In the genomic region with DNA sequence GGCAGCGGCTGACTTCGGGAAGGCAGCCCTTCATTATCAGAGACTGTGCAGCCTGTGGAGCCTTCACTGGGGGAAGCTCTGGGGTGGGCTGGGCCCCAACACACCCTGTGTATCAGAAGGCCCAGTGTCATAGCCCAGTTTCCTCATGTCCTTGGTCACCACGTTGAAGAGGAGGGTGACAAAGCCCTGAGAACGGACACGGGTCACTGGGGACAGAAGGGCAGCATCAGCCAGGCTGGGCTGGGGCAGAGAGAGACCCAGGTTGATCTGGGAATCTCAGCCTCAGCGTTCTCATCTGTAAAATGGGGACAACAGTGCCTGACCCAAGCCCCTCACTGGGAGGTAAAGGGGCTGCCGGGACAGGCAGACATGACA, we compare ENCODE assay signal across 18 cellular contexts. TPM values are rescaled to one million over a fixed set of nuclear protein-coding genes. Genes with fewer than 3 reads are reported as not detected.
"Had no signal": no experiment of that assay in that cellular context is flagged by ENCODE, and none has a peak within 500 bp of the region (broad histone marks: within the 10 kb centered on the region; RNA-seq: fewer than 3 reads in every experiment).

No MANE protein-coding gene starts in this region.

- H2AFZ ChIP-seq: neural progenitor cell had no signal

- H3K36me3 ChIP-seq: left lung, neural progenitor cell, ovary, SJCRH30, spleen had no signal

- DNase-seq: activated CD4-positive, alpha-beta T cell treated with anti-CD3 and anti-CD28 coated beads, Interleukin-2, amount 50 U/mL, for 48 hours; activated gamma-delta T cell treated with Interleukin-2 at 50 U/mL for 16 hours; activated T-cell treated with anti-CD3 and anti-CD28 coated beads, Interleukin-2, amount 50 U/mL, for 72 hours; foreskin melanocyte; left lung; SJCRH30; stimulated activated CD4-positive, alpha-beta T cell treated with anti-CD3 and anti-CD28 coated beads, Interleukin-4, amount 100 ng/mL, for 4 hours had no signal

- H3K4me3 ChIP-seq: left lung, neural progenitor cell, ovary, SJCRH30, spleen had no signal

- H3K27me3 ChIP-seq: left lung, neural progenitor cell, ovary, SJCRH30, spleen had no signal

- ATAC-seq: activated naive CD4-positive, alpha-beta T cell treated with anti-CD3 and anti-CD28 coated beads, Interleukin-2, amount 50 U/mL, for 72 hours; activated T-cell treated with anti-CD3 and anti-CD28 coated beads, Interleukin-2, amount 50 U/mL, for 72 hours; left lung; stimulated activated memory B cell treated with anti-CD40 and anti-IgM and Interleukin-4, amounts not matched to agents 10 μg/mL and 1 μg/mL and 100 μg/mL, for 72 hours had no signal

- H3K4me2 ChIP-seq: neural progenitor cell had no signal

- FAIRE-seq: kidney had no signal

- H3K4me3 Mint-ChIP-seq: activated T-cell treated with anti-CD3 and anti-CD28 coated beads, Interleukin-2, amount 50 U/mL, for 72 hours; neural progenitor cell; stimulated activated memory B cell treated with anti-CD40 and anti-IgM and Interleukin-4, amounts not matched to agents 10 μg/mL and 1 μg/mL and 100 μg/mL, for 72 hours had no signal

- H3K9me3 Mint-ChIP-seq: activated naive CD4-positive, alpha-beta T cell treated with anti-CD3 and anti-CD28 coated beads, Interleukin-2, amount 50 U/mL, for 72 hours; activated T-cell treated with anti-CD3 and anti-CD28 coated beads, Interleukin-2, amount 50 U/mL, for 72 hours; neural progenitor cell; stimulated activated memory B cell treated with anti-CD40 and anti-IgM and Interleukin-4, amounts not matched to agents 10 μg/mL and 1 μg/mL and 100 μg/mL, for 72 hours had no signal

- H3K27ac ChIP-seq: epithelial cell of prostate, left lung, neural progenitor cell, SJCRH30, spleen had no signal

- H3K9me3 ChIP-seq: left lung, ovary, SJCRH30, spleen had no signal

- H3K36me3 Mint-ChIP-seq: activated naive CD4-positive, alpha-beta T cell treated with anti-CD3 and anti-CD28 coated beads, Interleukin-2, amount 50 U/mL, for 72 hours; stimulated activated memory B cell treated with anti-CD40 and anti-IgM and Interleukin-4, amounts not matched to agents 10 μg/mL and 1 μg/mL and 100 μg/mL, for 72 hours had no signal

- H3K9ac ChIP-seq: neural progenitor cell had no signal

- H3K27ac Mint-ChIP-seq: activated naive CD4-positive, alpha-beta T cell treated with anti-CD3 and anti-CD28 coated beads, Interleukin-2, amount 50 U/mL, for 72 hours; activated T-cell treated with anti-CD3 and anti-CD28 coated beads, Interleukin-2, amount 50 U/mL, for 72 hours; neural progenitor cell; stimulated activated memory B cell treated with anti-CD40 and anti-IgM and Interleukin-4, amounts not matched to agents 10 μg/mL and 1 μg/mL and 100 μg/mL, for 72 hours had no signal

RNA-seq across cellular contexts. Expression of a gene that starts 43.7 kb away (rescaled TPM):
- total RNA-seq: activated naive CD4-positive, alpha-beta T cell treated with anti-CD3 and anti-CD28 coated beads, Interleukin-2, amount 50 U/mL, for 72 hours; dermis microvascular lymphatic vessel endothelial cell; mononuclear cell; pulmonary artery endothelial cell; T-helper 1 cell treated with Interleukin-12 subunit alpha and Interleukin-12 subunit beta and Interleukin-4 antibody, amounts not matched to agents 30 ng/mL and 1 ng/mL, for 36 hours had no signal
